8 cellular contexts compared by ENCODE assay signal in the genomic region with DNA sequence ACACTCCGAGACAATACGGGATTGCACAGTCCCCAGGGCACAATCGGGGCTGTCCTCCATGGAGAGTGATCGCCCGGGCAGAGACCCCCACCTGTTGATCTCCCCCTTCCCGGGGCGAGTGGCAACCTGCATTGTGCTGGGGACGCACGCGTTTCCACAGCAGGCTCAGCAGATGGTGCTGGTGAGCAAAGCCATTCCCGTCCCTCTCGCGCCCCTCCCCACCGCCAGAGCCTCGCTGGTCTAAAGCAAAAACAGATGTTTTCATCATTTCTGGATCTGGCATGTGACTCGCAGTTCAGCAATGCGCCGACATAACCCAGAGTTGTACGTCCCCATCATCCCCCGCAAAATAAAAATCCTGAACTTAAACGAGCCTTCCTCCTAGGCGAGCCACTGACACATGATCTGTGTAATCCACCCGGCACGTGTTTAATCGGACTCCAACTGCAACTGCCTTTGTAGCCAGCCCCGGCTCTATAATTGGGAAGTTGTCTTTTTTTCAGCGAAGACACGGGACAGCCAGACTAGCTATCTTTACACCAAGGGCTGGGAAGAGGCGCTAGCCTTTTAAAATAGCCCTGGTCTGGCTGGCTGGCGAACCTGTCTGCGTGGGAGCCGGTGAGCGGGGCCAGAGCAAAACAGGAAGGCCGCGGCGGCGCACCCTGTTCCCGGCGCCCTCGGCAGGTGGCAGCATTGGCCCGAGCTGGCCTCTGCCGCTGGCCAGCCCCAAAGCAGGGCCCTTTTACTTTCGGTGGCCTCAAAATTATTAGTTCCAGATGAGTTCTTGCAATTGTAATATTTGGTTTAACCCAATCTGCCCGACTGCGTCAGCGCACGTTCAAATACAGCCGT.
DNase-seq lines count a peak whose midpoint lies in the region; ATAC-seq and TF ChIP-seq lines count a peak whose summit lies in the region.

No MANE protein-coding gene starts in this region.

- ATAC-seq in GM18868 (IDR thresholded peaks at IDR 0.05; ENCODE audit: unreplicated experiment) (peak; percentile 89), HG03135 (IDR thresholded peaks at IDR 0.05; ENCODE audit: unreplicated experiment) (peak; percentile 93)
- ATAC-seq in activated CD4-positive, alpha-beta T cell treated with anti-CD3 and anti-CD28 coated beads for 36 hours, result peak; percentile 88

- no peaks in the 10 kb centered on the region for H3K36me3 Mint-ChIP-seq in activated CD4-positive, alpha-beta T cell treated with anti-CD3 and anti-CD28 coated beads for 36 hours (ENCODE audit: low read depth)

- peak; percentile 91 for TF ChIP-seq CTCF in choroid plexus epithelial cell (conservative IDR thresholded peaks at IDR 0.05; ENCODE audit: low read depth, low read length)

- H3K27me3 Mint-ChIP-seq in activated CD4-positive, alpha-beta T cell treated with anti-CD3 and anti-CD28 coated beads for 36 hours, result peaks cover 2% of the 10 kb centered on the region

- POLR2A ChIA-PET in activated CD4-positive, alpha-beta T cell treated with anti-CD3 and anti-CD28 coated beads for 36 hours (lab: Charles Lee), result no interaction called here

- peaks cover 19% of the 10 kb centered on the region for H3K4me1 Mint-ChIP-seq in activated CD4-positive, alpha-beta T cell treated with anti-CD3 and anti-CD28 coated beads for 36 hours

- H3K4me3 ChIP-seq in choroid plexus epithelial cell (ENCODE audit: low read depth, low read length), result peak overlapping the region; percentile 55

- H3K4me3 Mint-ChIP-seq in activated CD4-positive, alpha-beta T cell treated with anti-CD3 and anti-CD28 coated beads for 36 hours, result peak overlapping the region; percentile 70

- peak; percentile 94 for DNase-seq in AG08395 (ENCODE audit: low spot score)
- peak; percentile 84 for DNase-seq in NCI-H226
- peak; percentile 85 for DNase-seq in activated CD4-positive, alpha-beta T cell treated with anti-CD3 and anti-CD28 coated beads for 36 hours
- peak; percentile 98 for DNase-seq in choroid plexus epithelial cell (ENCODE audit: low read depth)
- DNase-seq in kidney glomerular epithelial cell (lab: John Stamatoyannopoulos, UW), result peak; percentile 76
- DNase-seq in stimulated activated CD4-positive, alpha-beta T cell treated with anti-CD3 and anti-CD28 coated beads, Interleukin-15, amount 100 ng/mL, for 24 hours, result peak; percentile 83

- H3K27ac Mint-ChIP-seq in activated CD4-positive, alpha-beta T cell treated with anti-CD3 and anti-CD28 coated beads for 36 hours, result peak overlapping the region; percentile 66

- CTCF ChIA-PET in activated CD4-positive, alpha-beta T cell treated with anti-CD3 and anti-CD28 coated beads for 36 hours (lab: Charles Lee), result interaction anchor here (0.6 to 2.5 kb wide), 17 partner anchors 9 to 1983 kb away, joined by 3 to 15 read pairs (median 4); no protein-coding TSS in a partner anchor

- H3K9me3 Mint-ChIP-seq in activated CD4-positive, alpha-beta T cell treated with anti-CD3 and anti-CD28 coated beads for 36 hours (ENCODE audit: low read depth), result no peaks in the 10 kb centered on the region

- intact Hi-C loops in activated CD4-positive, alpha-beta T cell treated with anti-CD3 and anti-CD28 coated beads for 36 hours (cut with DNase I, micrococcal nuclease), result loop anchor here (1.0 to 10.0 kb wide), 7 partner anchors 337 to 1089 kb away; no protein-coding TSS in a partner anchor

Comparison
In these comparisons a context has a peak if more than half of its experiments do, and no peak if none do; other contexts are left out.
1. Peak in every context shown above with its lines: DNase-seq, ATAC-seq and H3K4me3 ChIP-seq.